In the genomic region with DNA sequence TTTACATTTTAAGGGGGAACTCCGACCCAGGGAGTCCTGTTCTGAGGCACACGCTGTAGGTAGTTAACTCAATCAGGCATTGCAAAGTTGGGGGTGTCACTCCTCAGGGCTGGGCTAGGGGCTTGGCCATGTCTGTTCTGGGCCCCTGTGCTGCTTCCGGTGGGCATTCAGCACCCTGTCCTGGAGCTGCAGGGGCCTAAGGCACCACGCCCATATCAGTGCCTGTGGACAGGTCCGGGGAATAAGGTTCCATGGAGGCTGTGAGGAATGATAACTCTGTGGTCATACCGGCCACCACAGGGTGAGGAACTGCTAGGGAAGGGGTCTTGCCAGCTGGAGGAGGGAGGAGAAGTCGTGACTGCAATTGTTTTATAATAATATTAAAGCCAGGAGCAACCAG, we compare ENCODE assay signal across 17 cellular contexts.
DNase-seq lines count a peak whose midpoint lies in the region; ATAC-seq and TF ChIP-seq lines count a peak whose summit lies in the region.
"Had no signal": no experiment of that assay in that cellular context is flagged by ENCODE, and none has a peak within 500 bp of the region (broad histone marks: within the 10 kb centered on the region; RNA-seq: fewer than 3 reads in every experiment).

No MANE protein-coding gene starts in this region.

- H3K27ac ChIP-seq in endodermal cell (ENCODE audit: low read depth, low read length) (no peak overlapping the region), upper lobe of right lung (no peak overlapping the region), ascending aorta (no peak overlapping the region)
- H3K27ac ChIP-seq: BLaER1 treated with 17β-estradiol and CSF1 and Interleukin-3, amounts not matched to agents 10 nM and 100 nM had no signal

- H3K4me3 Mint-ChIP-seq in WTC11, result no peak overlapping the region
- H3K4me3 Mint-ChIP-seq in endodermal cell, result no peak overlapping the region
- peak overlapping the region in 2 of 3 experiments; percentile 42 to 52 for H3K4me3 Mint-ChIP-seq in nephron
- H3K4me3 Mint-ChIP-seq: B cell; CD8-positive, alpha-beta T cell; GM23338; HFFc6 had no signal

- intact Hi-C loops in upper lobe of right lung (cut with DNase I), result no loop called here
- intact Hi-C loops in ascending aorta (cut with DNase I), result no loop called here

- H3K9me3 ChIP-seq in endodermal cell (ENCODE audit: control insufficient read depth, low read length) (no peaks in the 10 kb centered on the region), upper lobe of right lung (no peaks in the 10 kb centered on the region), ascending aorta (no peaks in the 10 kb centered on the region)
- H3K9me3 ChIP-seq: BLaER1 treated with 17β-estradiol and CSF1 and Interleukin-3, amounts not matched to agents 10 nM and 100 nM had no signal

- H3K4me3 ChIP-seq in endodermal cell (ENCODE audit: low read length) (no peak overlapping the region), upper lobe of right lung (no peak overlapping the region), ascending aorta (no peak overlapping the region), foreskin fibroblast (ENCODE audit: low read depth in 1 of 2, low read length in 2 of 2) (no peak overlapping the region)
- H3K4me3 ChIP-seq: BLaER1 treated with 17β-estradiol and CSF1 and Interleukin-3, amounts not matched to agents 10 nM and 100 nM; GM23338 had no signal

- H3K4me1 ChIP-seq in endodermal cell (ENCODE audit: control insufficient read depth, insufficient read depth, low read length) (no peaks in the 10 kb centered on the region), upper lobe of right lung (no peaks in the 10 kb centered on the region), ascending aorta (peaks cover 0 to 2% of the 10 kb centered on the region in 2 donors)

- no peak for TF ChIP-seq CTCF in WTC11 (IDR thresholded peaks at IDR 0.05)
- no peak for TF ChIP-seq CTCF in endodermal cell (conservative IDR thresholded peaks at IDR 0.05)
- no peak for TF ChIP-seq CTCF in nephron (IDR thresholded peaks at IDR 0.05; ENCODE audit: unreplicated experiment in 3 of 3)
- no peak for TF ChIP-seq CTCF in upper lobe of right lung (IDR thresholded peaks at IDR 0.05)
- no peak for TF ChIP-seq CTCF in ascending aorta (IDR thresholded peaks at IDR 0.05)
- no peak for TF ChIP-seq CTCF in foreskin fibroblast (IDR thresholded peaks at IDR 0.05; ENCODE audit: low read depth, low read length)

- H3K4me1 Mint-ChIP-seq in WTC11 (peaks cover 25% of the 10 kb centered on the region), endodermal cell (peaks cover 19% of the 10 kb centered on the region), nephron (peaks cover 48% of the 10 kb centered on the region)
- H3K4me1 Mint-ChIP-seq: B cell had no signal

- no peaks in the 10 kb centered on the region for H3K36me3 ChIP-seq in endodermal cell (ENCODE audit: control insufficient read depth, insufficient read depth, low read length)
- no peaks in the 10 kb centered on the region for H3K36me3 ChIP-seq in upper lobe of right lung
- peaks cover 0 to 6% of the 10 kb centered on the region in 2 donors for H3K36me3 ChIP-seq in ascending aorta
- H3K36me3 ChIP-seq: BLaER1 treated with 17β-estradiol and CSF1 and Interleukin-3, amounts not matched to agents 10 nM and 100 nM had no signal

- H3K27me3 ChIP-seq in endodermal cell (ENCODE audit: control insufficient read depth, insufficient read depth, low read length, poor library complexity, severe bottlenecking) (no peaks in the 10 kb centered on the region), upper lobe of right lung (no peaks in the 10 kb centered on the region), ascending aorta (no peaks in the 10 kb centered on the region)

- DNase-seq in WTC11 (ENCODE audit: low spot score), result no peak
- peak; percentile 33 for DNase-seq in endodermal cell
- DNase-seq in upper lobe of right lung, result peak; percentile 35
- no peak for DNase-seq in ascending aorta (ENCODE audit: low spot score in 2 of 2)
- no peak for DNase-seq in foreskin fibroblast
- DNase-seq in stimulated activated CD8-positive, alpha-beta memory T cell treated with anti-CD3 and anti-CD28 coated beads, Interleukin-4, amount 100 ng/mL, for 48 hours, result no peak
- DNase-seq: Calu3; CD8-positive, alpha-beta T cell; DMS79 treated with DMSO at 0.1 percent for 48 hours; GF-D8; H7; HFFc6 had no signal

- CTCF ChIA-PET in WTC11 (lab: Charles Lee), result no interaction called here

- H3K27me3 Mint-ChIP-seq in WTC11 (ENCODE audit: low read depth), result no peaks in the 10 kb centered on the region; the same call in 1 of the 2 replicates
- no peaks in the 10 kb centered on the region for H3K27me3 Mint-ChIP-seq in endodermal cell (ENCODE audit: insufficient read depth)
- H3K27me3 Mint-ChIP-seq in nephron (ENCODE audit: low read depth), result peaks cover 16% of the 10 kb centered on the region

- peak overlapping the region; percentile 45; the same call in 1 of the 2 replicates for H3K27ac Mint-ChIP-seq in WTC11
- H3K27ac Mint-ChIP-seq in endodermal cell, result no peak overlapping the region
- peak overlapping the region in 1 of 3 experiments; percentile 51 for H3K27ac Mint-ChIP-seq in nephron
- H3K27ac Mint-ChIP-seq: B cell; CD8-positive, alpha-beta T cell; GM23338; HFFc6 had no signal

- no peak overlapping the region for H3K9ac ChIP-seq in endodermal cell (ENCODE audit: extremely low read depth, low read length, poor library complexity, severe bottlenecking)
- H3K9ac ChIP-seq: BLaER1 treated with 17β-estradiol and CSF1 and Interleukin-3, amounts not matched to agents 10 nM and 100 nM had no signal

- POLR2A ChIA-PET in WTC11 (lab: Charles Lee), result no interaction called here

- ATAC-seq in WTC11, result no peak
- ATAC-seq in upper lobe of right lung, result no peak
- ATAC-seq: CD8-positive, alpha-beta T cell; HCT116 had no signal

- H3K9me3 Mint-ChIP-seq in WTC11 (peaks cover 3% of the 10 kb centered on the region; the same call in 1 of the 2 replicates), endodermal cell (no peaks in the 10 kb centered on the region), nephron (no peaks in the 10 kb centered on the region)
- H3K9me3 Mint-ChIP-seq: CD8-positive, alpha-beta T cell had no signal

- 94 to 100% methylated on average over 3 to 7 of the region's 7 CpGs for WGBS in endodermal cell (ENCODE audit: insufficient coverage in 1 of 2, insufficient read length in 1 of 2), 2 experiments

- H3K36me3 Mint-ChIP-seq in WTC11, result no peaks in the 10 kb centered on the region; the same call in 1 of the 2 replicates
- peaks cover 7% of the 10 kb centered on the region for H3K36me3 Mint-ChIP-seq in endodermal cell (ENCODE audit: low read depth)
- no peaks in the 10 kb centered on the region for H3K36me3 Mint-ChIP-seq in nephron (ENCODE audit: low read depth)
- H3K36me3 Mint-ChIP-seq: CD8-positive, alpha-beta T cell had no signal

TF ChIP-seq in WTC11, 78 proteins besides CTCF, POLR2A, EP300 and RAD21:
- TF ChIP-seq, protein P1, sequence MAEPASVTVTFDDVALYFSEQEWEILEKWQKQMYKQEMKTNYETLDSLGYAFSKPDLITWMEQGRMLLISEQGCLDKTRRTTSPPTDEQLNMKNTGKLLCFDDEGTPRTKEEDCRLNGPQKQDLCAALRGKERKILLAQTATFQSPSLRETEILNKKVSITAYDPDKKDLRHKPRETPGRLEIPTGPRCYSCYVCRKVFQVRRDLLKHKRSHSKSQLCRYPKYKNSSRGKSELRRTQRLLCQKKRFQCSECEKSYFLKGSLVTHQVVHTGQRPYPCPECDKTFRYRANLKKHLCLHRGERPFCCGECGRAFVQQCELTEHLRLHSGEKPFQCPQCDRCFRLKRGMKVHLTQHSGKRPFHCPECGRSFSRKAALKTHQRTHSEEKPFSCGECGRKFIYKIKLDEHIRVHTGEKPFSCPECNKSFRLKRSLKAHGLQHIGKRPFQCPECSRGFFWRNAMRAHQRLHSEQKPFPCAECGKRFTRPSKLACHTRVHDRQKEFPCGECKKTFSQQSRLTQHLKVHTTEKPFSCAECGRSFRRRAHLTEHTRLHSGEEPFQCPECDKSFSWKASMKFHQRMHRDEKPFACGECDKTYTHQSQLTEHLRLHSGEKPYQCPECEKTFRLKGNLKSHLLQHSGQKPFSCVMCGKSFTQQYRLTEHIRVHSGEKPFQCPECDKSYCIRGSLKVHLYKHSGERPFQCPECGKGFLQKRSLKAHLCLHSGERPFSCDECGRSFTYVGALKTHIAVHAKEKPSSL (CRISPR knock-in tag; conservative IDR thresholded peaks at IDR 0.05), result no peak
- no peak for TF ChIP-seq TEAD4 (CRISPR knock-in tag; IDR thresholded peaks at IDR 0.05)
- TF ChIP-seq IRF2 (CRISPR knock-in tag; IDR thresholded peaks at IDR 0.05; ENCODE audit: borderline replicate concordance, low read depth), result no peak
- no peak for TF ChIP-seq SP1 (CRISPR knock-in tag; conservative IDR thresholded peaks at IDR 0.05)
- TF ChIP-seq, protein P2, sequence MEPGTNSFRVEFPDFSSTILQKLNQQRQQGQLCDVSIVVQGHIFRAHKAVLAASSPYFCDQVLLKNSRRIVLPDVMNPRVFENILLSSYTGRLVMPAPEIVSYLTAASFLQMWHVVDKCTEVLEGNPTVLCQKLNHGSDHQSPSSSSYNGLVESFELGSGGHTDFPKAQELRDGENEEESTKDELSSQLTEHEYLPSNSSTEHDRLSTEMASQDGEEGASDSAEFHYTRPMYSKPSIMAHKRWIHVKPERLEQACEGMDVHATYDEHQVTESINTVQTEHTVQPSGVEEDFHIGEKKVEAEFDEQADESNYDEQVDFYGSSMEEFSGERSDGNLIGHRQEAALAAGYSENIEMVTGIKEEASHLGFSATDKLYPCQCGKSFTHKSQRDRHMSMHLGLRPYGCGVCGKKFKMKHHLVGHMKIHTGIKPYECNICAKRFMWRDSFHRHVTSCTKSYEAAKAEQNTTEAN (CRISPR knock-in tag; IDR thresholded peaks at IDR 0.05), result no peak
- TF ChIP-seq FOXJ3 (CRISPR knock-in tag; IDR thresholded peaks at IDR 0.05; ENCODE audit: borderline replicate concordance), result no peak
- TF ChIP-seq, protein P3, sequence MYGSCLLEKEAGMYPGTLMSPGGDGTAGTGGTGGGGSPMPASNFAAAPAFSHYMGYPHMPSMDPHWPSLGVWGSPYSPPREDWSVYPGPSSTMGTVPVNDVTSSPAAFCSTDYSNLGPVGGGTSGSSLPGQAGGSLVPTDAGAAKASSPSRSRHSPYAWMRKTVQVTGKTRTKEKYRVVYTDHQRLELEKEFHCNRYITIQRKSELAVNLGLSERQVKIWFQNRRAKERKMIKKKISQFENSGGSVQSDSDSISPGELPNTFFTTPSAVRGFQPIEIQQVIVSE (CRISPR knock-in tag; IDR thresholded peaks at IDR 0.05; ENCODE audit: borderline replicate concordance), result no peak
- no peak for TF ChIP-seq JUN (CRISPR knock-in tag; IDR thresholded peaks at IDR 0.05)
- TF ChIP-seq SMAD4 (CRISPR knock-in tag; IDR thresholded peaks at IDR 0.05), result no peak
TF ChIP-seq in WTC11: peak in this region for 0.

Comparison
In these comparisons a context has a peak if more than half of its experiments do, and no peak if none do; other contexts are left out.
1. DNase-seq: peak in endodermal cell (single experiment) and upper lobe of right lung (single experiment); none in WTC11 (single experiment), ascending aorta (0 of 2), foreskin fibroblast (0 of 2) and stimulated activated CD8-positive, alpha-beta memory T cell treated with anti-CD3 and anti-CD28 coated beads, Interleukin-4, amount 100 ng/mL, for 48 hours (single experiment).
2. H3K4me3 Mint-ChIP-seq: peak in nephron (2 of 3); none in WTC11 (single experiment) and endodermal cell (single experiment).